In genomic region chr11:83441171-83441570, GRCh38 we compare ENCODE assay signal across 24 cellular contexts.
"Had no signal": no experiment of that assay in that cellular context is flagged by ENCODE, and none has a peak within 500 bp of the region (broad histone marks: within the 10 kb centered on the region; RNA-seq: fewer than 3 reads in every experiment).

No MANE protein-coding gene starts in this region.

- H2AFZ ChIP-seq: hepatocyte had no signal

- H3K9me3 ChIP-seq: colonic mucosa, esophagus muscularis mucosa, gastroesophageal sphincter, heart left ventricle, left lung, psoas muscle, sigmoid colon, stomach, tibial artery, upper lobe of left lung had no signal

- H3K4me2 ChIP-seq: hepatocyte had no signal

- H3K36me3 ChIP-seq: colonic mucosa, esophagus muscularis mucosa, gastroesophageal sphincter, heart left ventricle, left lung, sigmoid colon, stomach, tibial artery, upper lobe of left lung had no signal

- DNase-seq: colonic mucosa; effector CD8-positive, alpha-beta T cell; foreskin keratinocyte; heart left ventricle; left cardiac atrium; left lung; naive thymus-derived CD8-positive, alpha-beta T cell; nephron progenitor cell; nucleus accumbens; posterior cingulate gyrus; psoas muscle; right cardiac atrium; sigmoid colon; stimulated activated CD4-positive, alpha-beta T cell treated with anti-CD3 and anti-CD28 coated beads, Interleukin-2, amount 100 ng/mL, for 24 hours; stimulated activated CD4-positive, alpha-beta T cell treated with anti-CD3 and anti-CD28 coated beads, Interleukin-4, amount 100 ng/mL, for 24 hours; stimulated activated naive CD4-positive, alpha-beta T cell treated with Interleukin-2 at 50 U/mL for 16 hours; stomach; tibial artery; upper lobe of left lung had no signal

- H3K36me3 Mint-ChIP-seq: naive thymus-derived CD8-positive, alpha-beta T cell; stimulated activated effector memory CD8-positive, alpha-beta T cell treated with anti-CD3 and anti-CD28 coated beads, Interleukin-12 subunit alpha, Interleukin-12 subunit beta, amount 100 ng/mL, for 72 hours had no signal

- H3K4me1 Mint-ChIP-seq: naive thymus-derived CD8-positive, alpha-beta T cell; nephron progenitor cell; stimulated activated effector memory CD8-positive, alpha-beta T cell treated with anti-CD3 and anti-CD28 coated beads, Interleukin-12 subunit alpha, Interleukin-12 subunit beta, amount 100 ng/mL, for 72 hours had no signal

- H3K27me3 ChIP-seq: colonic mucosa, esophagus muscularis mucosa, foreskin keratinocyte, gastroesophageal sphincter, heart left ventricle, hepatocyte, left lung, sigmoid colon, stomach, tibial artery, upper lobe of left lung had no signal

- H3K9me3 Mint-ChIP-seq: dendritic cell treated with granulocyte-macrophage colony-stimulating factor and Interleukin-4, amounts not matched to agents 40 ng/mL and 50 ng/mL, for 4 days; naive thymus-derived CD8-positive, alpha-beta T cell; nephron progenitor cell; stimulated activated effector memory CD8-positive, alpha-beta T cell treated with anti-CD3 and anti-CD28 coated beads, Interleukin-12 subunit alpha, Interleukin-12 subunit beta, amount 100 ng/mL, for 72 hours had no signal

- H3K27me3 Mint-ChIP-seq: dendritic cell treated with granulocyte-macrophage colony-stimulating factor and Interleukin-4, amounts not matched to agents 40 ng/mL and 50 ng/mL, for 4 days had no signal

- H3K27ac Mint-ChIP-seq: dendritic cell treated with granulocyte-macrophage colony-stimulating factor and Interleukin-4, amounts not matched to agents 40 ng/mL and 50 ng/mL, for 4 days; naive thymus-derived CD8-positive, alpha-beta T cell; nephron progenitor cell; stimulated activated effector memory CD8-positive, alpha-beta T cell treated with anti-CD3 and anti-CD28 coated beads, Interleukin-12 subunit alpha, Interleukin-12 subunit beta, amount 100 ng/mL, for 72 hours had no signal

- H3K79me2 ChIP-seq: hepatocyte had no signal

- H3K27ac ChIP-seq: colonic mucosa, esophagus muscularis mucosa, foreskin keratinocyte, gastroesophageal sphincter, heart left ventricle, hepatocyte, left lung, psoas muscle, sigmoid colon, stomach, tibial artery, upper lobe of left lung had no signal

- H3K4me3 Mint-ChIP-seq: dendritic cell treated with granulocyte-macrophage colony-stimulating factor and Interleukin-4, amounts not matched to agents 40 ng/mL and 50 ng/mL, for 4 days; naive thymus-derived CD8-positive, alpha-beta T cell; nephron progenitor cell; stimulated activated effector memory CD8-positive, alpha-beta T cell treated with anti-CD3 and anti-CD28 coated beads, Interleukin-12 subunit alpha, Interleukin-12 subunit beta, amount 100 ng/mL, for 72 hours had no signal

- H3K4me1 ChIP-seq: colonic mucosa, esophagus muscularis mucosa, foreskin keratinocyte, gastroesophageal sphincter, heart left ventricle, left lung, psoas muscle, sigmoid colon, stomach, tibial artery, upper lobe of left lung had no signal

- H3K4me3 ChIP-seq: colonic mucosa, esophagus muscularis mucosa, gastroesophageal sphincter, heart left ventricle, hepatocyte, left lung, psoas muscle, sigmoid colon, stomach, tibial artery, upper lobe of left lung had no signal

- ATAC-seq: foreskin keratinocyte; gastroesophageal sphincter; heart left ventricle; left cardiac atrium; left lung; naive thymus-derived CD8-positive, alpha-beta T cell; psoas muscle; right cardiac atrium; stimulated activated effector memory CD8-positive, alpha-beta T cell treated with anti-CD3 and anti-CD28 coated beads, Interleukin-12 subunit alpha, Interleukin-12 subunit beta, amount 100 ng/mL, for 72 hours had no signal
